12 cellular contexts compared by ENCODE assay signal in genomic region chr15:91214675-91215590, GRCh38.
"Had no signal": no experiment of that assay in that cellular context is flagged by ENCODE, and none has a peak within 500 bp of the region (broad histone marks: within the 10 kb centered on the region; RNA-seq: fewer than 3 reads in every experiment).

No MANE protein-coding gene starts in this region.

- H3K27ac Mint-ChIP-seq: activated CD4-positive, alpha-beta T cell treated with anti-CD3 and anti-CD28 coated beads, Interleukin-2, amount 10 ng/mL, durations not matched to agents 7 days and 5 days; naive thymus-derived CD8-positive, alpha-beta T cell had no signal

- H3K4me3 Mint-ChIP-seq: activated CD4-positive, alpha-beta T cell treated with anti-CD3 and anti-CD28 coated beads, Interleukin-2, amount 10 ng/mL, durations not matched to agents 7 days and 5 days; naive thymus-derived CD8-positive, alpha-beta T cell had no signal

- ATAC-seq: left lung; mucosa of descending colon; naive thymus-derived CD8-positive, alpha-beta T cell had no signal

- H3K36me3 ChIP-seq: left lung, neutrophil, stomach had no signal

- H3K9me3 ChIP-seq: left lung, mucosa of descending colon, neutrophil, stomach, testis had no signal

- H3K27ac ChIP-seq: left lung, neutrophil, stomach, testis had no signal

- H3K9me3 Mint-ChIP-seq: activated CD4-positive, alpha-beta T cell treated with anti-CD3 and anti-CD28 coated beads, Interleukin-2, amount 10 ng/mL, durations not matched to agents 7 days and 5 days had no signal

- H3K4me1 Mint-ChIP-seq: activated CD4-positive, alpha-beta T cell treated with anti-CD3 and anti-CD28 coated beads, Interleukin-2, amount 10 ng/mL, durations not matched to agents 7 days and 5 days; naive thymus-derived CD8-positive, alpha-beta T cell had no signal

- H3K27me3 ChIP-seq: testis had no signal

- H3K4me3 ChIP-seq: left lung, mucosa of descending colon, stomach, testis had no signal

- H3K4me1 ChIP-seq: left lung, stomach had no signal

- DNase-seq: activated CD4-positive, alpha-beta T cell treated with anti-CD3 and anti-CD28 coated beads, Interleukin-2, amount 10 ng/mL, durations not matched to agents 7 days and 5 days; activated gamma-delta T cell treated with Interleukin-2 at 50 U/mL for 16 hours; aorta; kidney; left lung; mucosa of descending colon; naive thymus-derived CD8-positive, alpha-beta T cell; stimulated activated CD4-positive, alpha-beta T cell treated with anti-CD3 and anti-CD28 coated beads, Interleukin-12 subunit alpha, Interleukin-12 subunit beta, amount 100 ng/mL, for 4 hours; stimulated activated CD4-positive, alpha-beta T cell treated with anti-CD3 and anti-CD28 coated beads, Interleukin-2, amount 100 ng/mL, for 24 hours; stomach; testis had no signal
